In genomic region chr16:22372882-22373661, GRCh38 we compare ENCODE assay signal across 9 cellular contexts. TPM values are rescaled to one million over a fixed set of nuclear protein-coding genes. Genes with fewer than 3 reads are reported as not detected.
DNase-seq lines count a peak whose midpoint lies in the region; ATAC-seq, FAIRE-seq and TF ChIP-seq lines count a peak whose summit lies in the region.
"Had no signal": no experiment of that assay in that cellular context is flagged by ENCODE, and none has a peak within 500 bp of the region (broad histone marks: within the 10 kb centered on the region; RNA-seq: fewer than 3 reads in every experiment).

No MANE protein-coding gene starts in this region.

- peak overlapping the region; percentile 82 for H2AFZ ChIP-seq in PC-9
- no peak overlapping the region for H2AFZ ChIP-seq in endothelial cell of umbilical vein (ENCODE audit: low read depth, low read length)

- H3K27me3 Mint-ChIP-seq in Calu3 (ENCODE audit: unreplicated experiment): no peaks in the 10 kb centered on the region
- no peaks in the 10 kb centered on the region for H3K27me3 Mint-ChIP-seq in osteocyte (ENCODE audit: unreplicated experiment)

- H4K20me1 ChIP-seq in PC-9 (ENCODE audit: insufficient read depth): no peaks in the 10 kb centered on the region; the same call in 1 of the 2 replicates
- H4K20me1 ChIP-seq in endothelial cell of umbilical vein (replicated peaks; ENCODE audit: control insufficient read depth, extremely low read depth, insufficient read depth, low read length): peaks cover 5% of the 10 kb centered on the region

- H3K9me1 ChIP-seq in endothelial cell of umbilical vein (replicated peaks; ENCODE audit: control insufficient read depth, extremely low read depth, insufficient read depth, low read length): no peaks in the 10 kb centered on the region

- H3K27ac ChIP-seq in PC-9: peak overlapping the region; percentile 61
- peak overlapping the region; percentile 71 for H3K27ac ChIP-seq in endothelial cell of umbilical vein (ENCODE audit: insufficient read depth, low read depth, low read length)

- H3K36me3 Mint-ChIP-seq in Calu3 (ENCODE audit: insufficient read depth, unreplicated experiment): peaks cover 60% of the 10 kb centered on the region
- H3K36me3 Mint-ChIP-seq in osteocyte (ENCODE audit: unreplicated experiment): no peaks in the 10 kb centered on the region

- H3K79me2 ChIP-seq in PC-9 (ENCODE audit: low read depth): peaks cover 62% of the 10 kb centered on the region
- peaks cover 62% of the 10 kb centered on the region for H3K79me2 ChIP-seq in endothelial cell of umbilical vein (ENCODE audit: control insufficient read depth, insufficient read depth, low read length)

- ATAC-seq in GM18870 (IDR thresholded peaks at IDR 0.05; ENCODE audit: unreplicated experiment): no peak

- H3K4me2 ChIP-seq in PC-9: peak overlapping the region; percentile 93
- peak overlapping the region; percentile 95 for H3K4me2 ChIP-seq in endothelial cell of umbilical vein (ENCODE audit: insufficient read depth, low read length)

- intact Hi-C loops in Calu3 (cut with micrococcal nuclease; ENCODE audit: unreplicated experiment) (no loop called here), PC-9 (cut with micrococcal nuclease; ENCODE audit: unreplicated experiment) (no loop called here), endothelial cell of umbilical vein (cut with micrococcal nuclease) (loop anchor here (2.0 kb wide), 2 partner anchors 14 to 30 kb away; no protein-coding TSS in a partner anchor)

- peak overlapping the region; percentile 95 for H3K4me3 ChIP-seq in PC-9
- H3K4me3 ChIP-seq in endothelial cell of umbilical vein (replicated peaks in 1 of 3; ENCODE audit: insufficient read depth in 1 of 3, low read depth in 1 of 3, low read length in 3 of 3): peak overlapping the region; percentile 82 to 97 (median 87)

- no peak for FAIRE-seq in endothelial cell of umbilical vein (lab: Jason Lieb, UNC)
- no peak for FAIRE-seq in GM19239 (lab: Jason Lieb, UNC)
- no peak for FAIRE-seq in frontal cortex (lab: Jason Lieb, UNC)
- FAIRE-seq: colon had no signal

- H3K4me1 Mint-ChIP-seq in Calu3 (ENCODE audit: low read depth, unreplicated experiment) (peaks cover 39% of the 10 kb centered on the region), osteocyte (ENCODE audit: unreplicated experiment) (peaks cover 59% of the 10 kb centered on the region)

- peaks cover 39% of the 10 kb centered on the region for H3F3A ChIP-seq in PC-9 (ENCODE audit: insufficient read depth, low read depth)

- BruUV-seq in Calu3 (replicated peaks; lab: Mats Ljungman, UMichigan) (TSS peak; percentile 35), PC-9 (replicated peaks; lab: Mats Ljungman, UMichigan) (TSS peak; percentile 49), endothelial cell of umbilical vein (replicated peaks; lab: Mats Ljungman, UMichigan) (TSS peak; percentile 18)

- POLR2A ChIA-PET in PC-9 (lab: Charles Lee; ENCODE audit: unreplicated experiment): interaction anchor here (0.6 kb wide), 3 partner anchors 14 to 24 kb away, joined by 3 to 4 read pairs (median 3); no protein-coding TSS in a partner anchor
- POLR2A ChIA-PET in endothelial cell of umbilical vein (lab: Charles Lee): no interaction called here

- H3K36me3 ChIP-seq in PC-9 (ENCODE audit: low read depth) (peaks cover 16% of the 10 kb centered on the region; the same call in 1 of the 2 replicates), endothelial cell of umbilical vein (ENCODE audit: control insufficient read depth in 2 of 2, extremely low read depth in 1 of 2, insufficient read depth in 2 of 2, low read length in 2 of 2) (peaks cover 0 to 2% of the 10 kb centered on the region in 2 experiments)

- dilution Hi-C loops in endothelial cell of umbilical vein (cut with MboI; ENCODE audit: extremely low pct_ligation_motif_present, low sequenced_read_pairs): no loop called here

- H3K27me3 ChIP-seq in PC-9 (ENCODE audit: insufficient read depth, low read depth) (no peaks in the 10 kb centered on the region), endothelial cell of umbilical vein (ENCODE audit: control insufficient read depth in 2 of 2, insufficient read depth in 2 of 2, low read length in 2 of 2) (no peaks in the 10 kb centered on the region)

- no peaks in the 10 kb centered on the region for H3K9me2 ChIP-seq in PC-9 (ENCODE audit: insufficient read depth)

- H3K9ac ChIP-seq in endothelial cell of umbilical vein (replicated peaks; ENCODE audit: extremely low read depth, insufficient read depth, low read length): peak overlapping the region; percentile 94

- H3K9me3 ChIP-seq in PC-9 (ENCODE audit: insufficient read depth, low read depth) (no peaks in the 10 kb centered on the region), endothelial cell of umbilical vein (replicated peaks; ENCODE audit: control insufficient read depth, insufficient read depth, low read length) (no peaks in the 10 kb centered on the region)

- CTCF ChIA-PET in Calu3 (lab: Charles Lee) (interaction anchor here (1.0 to 1.5 kb wide), 4 partner anchors 8 to 19 kb away, joined by 3 to 8 read pairs (median 5); no protein-coding TSS in a partner anchor), PC-9 (lab: Charles Lee) (no interaction called here), endothelial cell of umbilical vein (lab: Charles Lee) (interaction anchor here (1.0 to 2.1 kb wide), 3 partner anchors 12 to 19 kb away, joined by 3 to 6 read pairs (median 5); no protein-coding TSS in a partner anchor)

- peaks cover 53% of the 10 kb centered on the region for H3K4me1 ChIP-seq in PC-9 (replicated peaks; ENCODE audit: insufficient read depth)
- peaks cover 52% of the 10 kb centered on the region for H3K4me1 ChIP-seq in endothelial cell of umbilical vein (ENCODE audit: control insufficient read depth, extremely low read depth, insufficient read depth, low read length)

- H3K4me3 Mint-ChIP-seq in Calu3 (ENCODE audit: low read depth, unreplicated experiment) (peak overlapping the region; percentile 93), osteocyte (ENCODE audit: unreplicated experiment) (peak overlapping the region; percentile 93)

- DNase-seq in Calu3 (no peak), PC-9 (no peak), endothelial cell of umbilical vein (ENCODE audit: low read depth, low spot score) (peak; percentile 42), osteocyte (ENCODE audit: extremely low spot score, unreplicated experiment) (no peak), SIG-M5 treated with dmso at 0.1 percent for 504 hours (lab: John Stamatoyannopoulos, UW; ENCODE audit: unreplicated experiment) (no peak), GM19239 (ENCODE audit: insufficient read length, low spot score) (no peak), frontal cortex (ENCODE audit: low spot score in 2 of 2) (no peak)

- TF ChIP-seq POLR2A in endothelial cell of umbilical vein (IDR thresholded peaks at IDR 0.05; ENCODE audit: low read depth, low read length): no peak

- peak overlapping the region; percentile 73 for H3K27ac Mint-ChIP-seq in Calu3 (ENCODE audit: unreplicated experiment)
- H3K27ac Mint-ChIP-seq in osteocyte (ENCODE audit: unreplicated experiment): peak overlapping the region; percentile 86

- TF ChIP-seq CTCF in Calu3 (IDR thresholded peaks at IDR 0.05; ENCODE audit: unreplicated experiment) (no peak), PC-9 (conservative IDR thresholded peaks at IDR 0.05) (no peak), endothelial cell of umbilical vein (IDR thresholded peaks at IDR 0.05; ENCODE audit: extremely low read depth in 1 of 2, insufficient read depth in 1 of 2, low read depth in 1 of 2, low read length in 2 of 2) (no peak), osteocyte (IDR thresholded peaks at IDR 0.05) (no peak)

- H3K9me3 Mint-ChIP-seq in Calu3 (ENCODE audit: low read depth, unreplicated experiment): no peaks in the 10 kb centered on the region
- H3K9me3 Mint-ChIP-seq in osteocyte (ENCODE audit: unreplicated experiment): no peaks in the 10 kb centered on the region

TF ChIP-seq in endothelial cell of umbilical vein, 7 proteins besides CTCF, POLR2A, EP300 and RAD21:
- no peak for TF ChIP-seq POLR2AphosphoS5 (IDR thresholded peaks at IDR 0.05; ENCODE audit: insufficient read depth, low read depth, low read length)
- TF ChIP-seq MAX (IDR thresholded peaks at IDR 0.05; ENCODE audit: insufficient read depth, insufficient read length): no peak
- no peak for TF ChIP-seq GATA2 (IDR thresholded peaks at IDR 0.05; ENCODE audit: insufficient read depth, insufficient read length, low read depth, low read length)
- no peak for TF ChIP-seq FOS (IDR thresholded peaks at IDR 0.05; ENCODE audit: borderline replicate concordance, insufficient read depth, low read length)
- TF ChIP-seq JUN (IDR thresholded peaks at IDR 0.05; ENCODE audit: borderline replicate concordance, insufficient read depth, insufficient read length, low read depth): no peak
- TF ChIP-seq EZH2 (IDR thresholded peaks at IDR 0.05; ENCODE audit: borderline replicate concordance, low read depth, low read length, severe bottlenecking): no peak
- no peak for TF ChIP-seq MYC (IDR thresholded peaks at IDR 0.05; ENCODE audit: low read depth, low read length)

RNA-seq across cellular contexts. Expression of gene CDR2, which starts 1.3 kb away (rescaled TPM):
- total RNA-seq in Calu3 (2022) (76.2 and 78.9 TPM in 2 replicates), PC-9 (2021) (29.3 and 34.0 TPM in 2 replicates), endothelial cell of umbilical vein (58.9 and 61.9 TPM in 2 replicates), osteocyte (22.8 and 23.7 TPM in 2 replicates), frontal cortex (11.8 TPM)
- polyA plus RNA-seq in endothelial cell of umbilical vein: 29.7 and 35.3 TPM in 2 replicates
- 48.8 and 51.7 TPM in 2 replicates for polyA plus RNA-seq in endothelial cell of umbilical vein (2011; cell fraction: cytosol; rRNA removed)
- 43.0 and 46.3 TPM in 2 replicates for polyA plus RNA-seq in endothelial cell of umbilical vein (2011; cell fraction: nucleus; rRNA removed)
- 39.2 and 43.2 TPM in 2 replicates for polyA plus RNA-seq in endothelial cell of umbilical vein (2012)
- polyA minus RNA-seq in endothelial cell of umbilical vein: 42.5 and 44.7 TPM in 2 replicates
- polyA minus RNA-seq in endothelial cell of umbilical vein (2011; cell fraction: cytosol; rRNA and poly(A)+ RNA removed): 8.6 TPM
- 19.7 and 22.6 TPM in 2 replicates for polyA minus RNA-seq in endothelial cell of umbilical vein (2011; cell fraction: nucleus; rRNA and poly(A)+ RNA removed)
